In genomic region chr22:23169032-23169384, GRCh38 we compare ENCODE assay signal across 37 cellular contexts. TPM values are rescaled to one million over a fixed set of nuclear protein-coding genes. Genes with fewer than 3 reads are reported as not detected.
"Had no signal": no experiment of that assay in that cellular context is flagged by ENCODE, and none has a peak within 500 bp of the region (broad histone marks: within the 10 kb centered on the region; RNA-seq: fewer than 3 reads in every experiment).

No MANE protein-coding gene starts in this region.

- H3K27ac ChIP-seq: adrenal gland, body of pancreas, cardiac muscle cell, VCaP had no signal

- H3K36me3 ChIP-seq: adrenal gland, cardiac muscle cell had no signal

- H3K4me1 ChIP-seq: adrenal gland, body of pancreas had no signal

- H3K27me3 Mint-ChIP-seq: activated B cell treated with CpG ODN at 0.5 μM for 24 hours; activated CD4-positive, alpha-beta memory T cell treated with anti-CD3 and anti-CD28 coated beads for 36 hours; activated CD4-positive, alpha-beta T cell treated with anti-CD3 and anti-CD28 coated beads, Interleukin-2, amount 10 ng/mL, durations not matched to agents 24 days and 14 days; activated CD8-positive, alpha-beta T cell treated with anti-CD3 and anti-CD28 coated beads for 36 hours; activated naive CD8-positive, alpha-beta T cell treated with anti-CD3 and anti-CD28 coated beads for 36 hours; activated T-helper 17 cell treated with anti-CD3 and anti-CD28 coated beads, Interleukin-2, amount 50 U/mL, for 72 hours had no signal

- DNase-seq: activated B cell treated with CpG ODN at 0.5 μM for 24 hours; activated CD4-positive, alpha-beta memory T cell treated with anti-CD3 and anti-CD28 coated beads for 36 hours; activated CD4-positive, alpha-beta T cell treated with anti-CD3 and anti-CD28 coated beads for 4 hours; activated CD4-positive, alpha-beta T cell treated with anti-CD3 and anti-CD28 coated beads, Interleukin-2, amount 10 ng/mL, durations not matched to agents 24 days and 14 days; activated CD4-positive, alpha-beta T cell treated with anti-CD3 and anti-CD28 coated beads, Interleukin-2, amount 50 U/mL, for 1 hour; activated CD4-positive, alpha-beta T cell treated with anti-CD3 and anti-CD28 coated beads, Interleukin-2, amount 50 U/mL, for 4 hours; activated CD4-positive, CD25-positive, alpha-beta regulatory T cell treated with anti-CD3 and anti-CD28 coated beads, Interleukin-2, amount 50 U/mL, for 72 hours; activated CD8-positive, alpha-beta memory T cell treated with anti-CD3 and anti-CD28 coated beads, Interleukin-2, amount 50 U/mL, for 4 hours; activated CD8-positive, alpha-beta T cell treated with anti-CD3 and anti-CD28 coated beads for 36 hours; activated effector memory CD4-positive, alpha-beta T cell treated with anti-CD3 and anti-CD28 coated beads, Interleukin-2, amount 50 U/mL, for 16 hours; activated gamma-delta T cell treated with Interleukin-2 at 50 U/mL for 16 hours; activated naive CD4-positive, alpha-beta T cell; activated naive CD4-positive, alpha-beta T cell treated with anti-CD3 and anti-CD28 coated beads for 36 hours; activated naive CD4-positive, alpha-beta T cell treated with anti-CD3 and anti-CD28 coated beads, Interleukin-2, amount 50 U/mL, for 16 hours; activated naive CD8-positive, alpha-beta T cell treated with anti-CD3 and anti-CD28 coated beads for 36 hours; activated T-cell treated with anti-CD3 and anti-CD28 coated beads for 4 hours; activated T-cell treated with anti-CD3 and anti-CD28 coated beads, Interleukin-2, amount 50 U/mL, for 1 hour; activated T-cell treated with anti-CD3 and anti-CD28 coated beads, Interleukin-2, amount 50 U/mL, for 4 hours; activated T-cell treated with anti-CD3 and anti-CD28 coated beads, Interleukin-2, amount 50 U/mL, for 72 hours; adrenal gland; amniotic stem cell; aorta; body of pancreas; T-helper 1 cell; T-helper 2 cell; T-helper 9 cell had no signal

- H3K4me3 Mint-ChIP-seq: activated B cell treated with CpG ODN at 0.5 μM for 24 hours; activated CD4-positive, alpha-beta memory T cell treated with anti-CD3 and anti-CD28 coated beads for 36 hours; activated CD4-positive, alpha-beta T cell treated with anti-CD3 and anti-CD28 coated beads, Interleukin-2, amount 10 ng/mL, durations not matched to agents 24 days and 14 days; activated CD8-positive, alpha-beta T cell treated with anti-CD3 and anti-CD28 coated beads for 36 hours; activated naive CD4-positive, alpha-beta T cell treated with anti-CD3 and anti-CD28 coated beads for 36 hours; activated naive CD8-positive, alpha-beta T cell treated with anti-CD3 and anti-CD28 coated beads for 36 hours; activated T-cell treated with anti-CD3 and anti-CD28 coated beads, Interleukin-2, amount 50 U/mL, for 4 hours; activated T-cell treated with anti-CD3 and anti-CD28 coated beads, Interleukin-2, amount 50 U/mL, for 72 hours; activated T-helper 1 cell treated with anti-CD3 and anti-CD28 coated beads, Interleukin-12 subunit alpha, Interleukin-12 subunit beta, Interleukin-2, Interleukin-4 antibody, amounts not matched to agents 30 ng/mL and 10 ng/mL and 1 ng/mL, durations not matched to agents 14 hours and 24 hours and 36 hours; activated T-helper 17 cell treated with anti-CD3 and anti-CD28 coated beads, Interleukin-2, amount 50 U/mL, for 72 hours; T-helper 1 cell treated with Interleukin-12 subunit alpha and Interleukin-12 subunit beta and Interleukin-4 antibody, amounts not matched to agents 30 μg/mL and 1 μg/mL, for 36 hours; T-helper 2 cell treated with Interferon-gamma antibody and Interleukin-4, amounts not matched to agents 5 μg/mL and 100 μg/mL, for 36 hours had no signal

- H3K27me3 ChIP-seq: adrenal gland, body of pancreas, cardiac muscle cell had no signal

- FAIRE-seq: astrocyte, bronchial epithelial cell, TTC549 had no signal

- H3K9me3 ChIP-seq: adrenal gland, body of pancreas had no signal

- H3K4me3 ChIP-seq: adrenal gland, body of pancreas, cardiac muscle cell had no signal

- H3K36me3 Mint-ChIP-seq: activated CD4-positive, alpha-beta memory T cell treated with anti-CD3 and anti-CD28 coated beads for 36 hours; activated naive CD4-positive, alpha-beta T cell treated with anti-CD3 and anti-CD28 coated beads, Interleukin-2, amount 50 U/mL, for 72 hours; activated naive CD8-positive, alpha-beta T cell treated with anti-CD3 and anti-CD28 coated beads for 36 hours had no signal

- H3K9me3 Mint-ChIP-seq: activated B cell treated with CpG ODN at 0.5 μM for 24 hours; activated CD4-positive, alpha-beta memory T cell treated with anti-CD3 and anti-CD28 coated beads for 36 hours; activated CD4-positive, alpha-beta T cell treated with anti-CD3 and anti-CD28 coated beads, Interleukin-2, amount 10 ng/mL, durations not matched to agents 24 days and 14 days; activated CD8-positive, alpha-beta T cell treated with anti-CD3 and anti-CD28 coated beads for 36 hours; activated naive CD4-positive, alpha-beta T cell treated with anti-CD3 and anti-CD28 coated beads for 36 hours; activated naive CD4-positive, alpha-beta T cell treated with anti-CD3 and anti-CD28 coated beads, Interleukin-2, amount 50 U/mL, for 72 hours; activated naive CD8-positive, alpha-beta T cell treated with anti-CD3 and anti-CD28 coated beads for 36 hours; activated T-cell treated with anti-CD3 and anti-CD28 coated beads, Interleukin-2, amount 50 U/mL, for 4 hours; activated T-cell treated with anti-CD3 and anti-CD28 coated beads, Interleukin-2, amount 50 U/mL, for 72 hours; activated T-helper 1 cell treated with anti-CD3 and anti-CD28 coated beads, Interleukin-12 subunit alpha, Interleukin-12 subunit beta, Interleukin-2, Interleukin-4 antibody, amounts not matched to agents 30 ng/mL and 10 ng/mL and 1 ng/mL, durations not matched to agents 14 hours and 24 hours and 36 hours; activated T-helper 17 cell treated with anti-CD3 and anti-CD28 coated beads, Interleukin-2, amount 50 U/mL, for 72 hours; T-helper 1 cell treated with Interleukin-12 subunit alpha and Interleukin-12 subunit beta and Interleukin-4 antibody, amounts not matched to agents 30 μg/mL and 1 μg/mL, for 36 hours; T-helper 2 cell treated with Interferon-gamma antibody and Interleukin-4, amounts not matched to agents 5 μg/mL and 100 μg/mL, for 36 hours had no signal

- H3K27ac Mint-ChIP-seq: activated B cell treated with CpG ODN at 0.5 μM for 24 hours; activated CD4-positive, alpha-beta memory T cell treated with anti-CD3 and anti-CD28 coated beads for 36 hours; activated CD4-positive, alpha-beta T cell treated with anti-CD3 and anti-CD28 coated beads, Interleukin-2, amount 10 ng/mL, durations not matched to agents 24 days and 14 days; activated CD8-positive, alpha-beta T cell treated with anti-CD3 and anti-CD28 coated beads for 36 hours; activated naive CD4-positive, alpha-beta T cell treated with anti-CD3 and anti-CD28 coated beads for 36 hours; activated naive CD8-positive, alpha-beta T cell treated with anti-CD3 and anti-CD28 coated beads for 36 hours; activated T-cell treated with anti-CD3 and anti-CD28 coated beads, Interleukin-2, amount 50 U/mL, for 72 hours; activated T-helper 1 cell treated with anti-CD3 and anti-CD28 coated beads, Interleukin-12 subunit alpha, Interleukin-12 subunit beta, Interleukin-2, Interleukin-4 antibody, amounts not matched to agents 30 ng/mL and 10 ng/mL and 1 ng/mL, durations not matched to agents 14 hours and 24 hours and 36 hours; activated T-helper 17 cell treated with anti-CD3 and anti-CD28 coated beads, Interleukin-2, amount 50 U/mL, for 72 hours; T-helper 1 cell treated with Interleukin-12 subunit alpha and Interleukin-12 subunit beta and Interleukin-4 antibody, amounts not matched to agents 30 μg/mL and 1 μg/mL, for 36 hours; T-helper 2 cell treated with Interferon-gamma antibody and Interleukin-4, amounts not matched to agents 5 μg/mL and 100 μg/mL, for 36 hours had no signal

- ATAC-seq: activated CD8-positive, alpha-beta T cell treated with anti-CD3 and anti-CD28 coated beads for 36 hours; activated naive CD4-positive, alpha-beta T cell treated with anti-CD3 and anti-CD28 coated beads, Interleukin-2, amount 50 U/mL, for 72 hours; activated T-cell treated with anti-CD3 and anti-CD28 coated beads, Interleukin-2, amount 50 U/mL, for 4 hours; activated T-cell treated with anti-CD3 and anti-CD28 coated beads, Interleukin-2, amount 50 U/mL, for 72 hours; activated T-helper 17 cell treated with anti-CD3 and anti-CD28 coated beads, Interleukin-2, amount 50 U/mL, for 72 hours; body of pancreas had no signal

RNA-seq across cellular contexts. Expression of gene RAB36, which starts 23.7 kb away (rescaled TPM):
- total RNA-seq: activated CD4-positive, alpha-beta T cell treated with anti-CD3 and anti-CD28 coated beads, Interleukin-2, amount 10 ng/mL, durations not matched to agents 24 days and 14 days; activated naive CD4-positive, alpha-beta T cell treated with anti-CD3 and anti-CD28 coated beads for 36 hours had no signal

RNA-seq across cellular contexts. Expression of gene RSPH14, which starts 27.2 kb away (rescaled TPM):
- total RNA-seq: activated B cell treated with CpG ODN at 0.5 μM for 24 hours; activated CD4-positive, alpha-beta T cell treated with anti-CD3 and anti-CD28 coated beads, Interleukin-2, amount 10 ng/mL, durations not matched to agents 24 days and 14 days; activated CD8-positive, alpha-beta memory T cell treated with anti-CD3 and anti-CD28 coated beads for 36 hours; activated CD8-positive, alpha-beta T cell treated with anti-CD3 and anti-CD28 coated beads for 36 hours; activated T-cell treated with anti-CD3 and anti-CD28 coated beads, Interleukin-2, amount 50 U/mL, for 4 hours; activated T-helper 1 cell treated with anti-CD3 and anti-CD28 coated beads, Interleukin-12 subunit alpha, Interleukin-12 subunit beta, Interleukin-2, Interleukin-4 antibody, amounts not matched to agents 30 ng/mL and 10 ng/mL and 1 ng/mL, durations not matched to agents 14 hours and 24 hours and 36 hours; activated T-helper 17 cell treated with anti-CD3 and anti-CD28 coated beads, Interleukin-2, amount 50 U/mL, for 72 hours; astrocyte; bronchial epithelial cell had no signal
- polyA plus RNA-seq: aorta had no signal
